22 cellular contexts compared by ENCODE assay signal in the genomic region with DNA sequence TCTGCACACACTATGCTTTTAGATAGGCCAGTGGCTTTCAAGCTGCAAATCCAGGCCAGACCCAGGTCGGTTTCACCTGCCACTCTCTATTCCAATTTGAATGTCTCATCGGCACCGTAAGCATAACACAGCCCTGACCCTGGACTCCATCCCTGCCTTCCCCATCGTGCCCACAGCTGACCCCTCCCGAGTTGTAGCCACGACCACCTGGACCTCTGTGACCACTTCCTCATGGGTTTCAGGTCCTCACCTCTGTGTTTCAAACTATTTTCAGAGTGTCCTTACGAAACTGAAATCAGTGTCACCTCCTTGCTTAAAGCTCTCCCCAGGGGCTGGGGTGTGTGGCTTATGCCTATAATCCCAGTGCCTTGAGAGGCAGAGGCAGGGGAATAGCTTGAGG. TPM values are rescaled to one million over a fixed set of nuclear protein-coding genes. Genes with fewer than 3 reads are reported as not detected.
DNase-seq lines count a peak whose midpoint lies in the region; ATAC-seq, FAIRE-seq and TF ChIP-seq lines count a peak whose summit lies in the region.
"Had no signal": no experiment of that assay in that cellular context is flagged by ENCODE, and none has a peak within 500 bp of the region (broad histone marks: within the 10 kb centered on the region; RNA-seq: fewer than 3 reads in every experiment).

No MANE protein-coding gene starts in this region.

- ATAC-seq in GM19438 (IDR thresholded peaks at IDR 0.05; ENCODE audit: low read depth, unreplicated experiment), result peak; percentile 63
- ATAC-seq in body of pancreas, result no peak
- ATAC-seq: left lobe of liver had no signal

- H3K27me3 ChIP-seq in OCI-LY3 (ENCODE audit: low read depth, low read length), result no peaks in the 10 kb centered on the region
- no peaks in the 10 kb centered on the region for H3K27me3 ChIP-seq in neutrophil
- no peaks in the 10 kb centered on the region for H3K27me3 ChIP-seq in body of pancreas

- H3K9ac ChIP-seq in OCI-LY3 (ENCODE audit: low read length), result no peak overlapping the region

- H3K79me2 ChIP-seq in OCI-LY3 (ENCODE audit: low read length), result peaks cover 19% of the 10 kb centered on the region

- H3K27ac ChIP-seq in OCI-LY3 (ENCODE audit: low read length) (peak overlapping the region; percentile 8), neutrophil (peak overlapping the region; percentile 51), body of pancreas (no peak overlapping the region)

- DNase-seq in GM12892 (ENCODE audit: insufficient read length) (no peak), HCEC 1CT (no peak), body of pancreas (no peak)
- no peak for DNase-seq in stimulated activated CD4-positive, alpha-beta T cell treated with anti-CD3 and anti-CD28 coated beads, Interleukin-12 subunit alpha, Interleukin-12 subunit beta, amount 100 ng/mL, for 4 hours
- DNase-seq: activated naive CD8-positive, alpha-beta T cell treated with anti-CD3 and anti-CD28 coated beads, Interleukin-2, amount 10 ng/mL, durations not matched to agents 7 days and 5 days; C1 segment of cervical spinal cord; effector CD8-positive, alpha-beta T cell; HFFc6; hypothalamus; NCI-H2081; NCI-H526 treated with DMSO at 0.1 percent for 48 hours; T-helper 1 cell had no signal

- H3K9me3 ChIP-seq in OCI-LY3 (ENCODE audit: insufficient read depth, low read length) (no peaks in the 10 kb centered on the region), neutrophil (no peaks in the 10 kb centered on the region), body of pancreas (no peaks in the 10 kb centered on the region)

- intact Hi-C loops in body of pancreas (cut with DNase I), result no loop called here

- WGBS in body of pancreas, 2 donors, result 77 to 95% methylated on average over 7 of the region's 7 CpGs

- H3K4me3 ChIP-seq in OCI-LY3 (ENCODE audit: low read length) (no peak overlapping the region), neutrophil (ENCODE audit: low read depth in 1 of 2, low read length in 1 of 2) (no peak overlapping the region), body of pancreas (no peak overlapping the region)

- H3K36me3 ChIP-seq in OCI-LY3 (replicated peaks; ENCODE audit: low read depth, low read length) (peaks cover 49% of the 10 kb centered on the region), neutrophil (peaks cover 52% of the 10 kb centered on the region), body of pancreas (replicated peaks in 1 of 2; ENCODE audit: insufficient read depth in 1 of 2, low read depth in 2 of 2) (peaks cover 0 to 16% of the 10 kb centered on the region in 2 donors)

- H3K4me1 ChIP-seq in OCI-LY3 (ENCODE audit: low read length) (peaks cover 13% of the 10 kb centered on the region), neutrophil (ENCODE audit: control insufficient read depth in 1 of 2, insufficient read depth in 1 of 2, low read depth in 1 of 2, low read length in 1 of 2) (peaks cover 3 to 8% of the 10 kb centered on the region in 2 experiments), body of pancreas (peaks cover 12% of the 10 kb centered on the region)

- TF ChIP-seq POLR2A in GM12892 (IDR thresholded peaks at IDR 0.05; ENCODE audit: low read depth, low read length) (peak; percentile 58), body of pancreas (IDR thresholded peaks at IDR 0.05) (no peak)

- no peak overlapping the region for H3K4me2 ChIP-seq in OCI-LY3 (ENCODE audit: low read length)

- H4K20me1 ChIP-seq in OCI-LY3 (ENCODE audit: insufficient read depth, low read length), result no peaks in the 10 kb centered on the region

- no peak overlapping the region for H2AFZ ChIP-seq in OCI-LY3 (ENCODE audit: low read depth, low read length)

- peak; percentile 9 for FAIRE-seq in GM12892 (lab: Jason Lieb, UNC)

- TF ChIP-seq CTCF in OCI-LY3 (IDR thresholded peaks at IDR 0.05; ENCODE audit: low read depth, low read length), result no peak
- no peak for TF ChIP-seq CTCF in neutrophil (IDR thresholded peaks at IDR 0.05)
- TF ChIP-seq CTCF in body of pancreas (IDR thresholded peaks at IDR 0.05), result no peak

RNA-seq across cellular contexts. Expression of a gene that starts 9.0 kb away (rescaled TPM):
- 89.1 TPM for polyA plus RNA-seq in GM12892 (2012; ENCODE audit: missing spikeins)
- 1 to 10 TPM; 3.6 to 9.6 TPM for total RNA-seq in body of pancreas
- total RNA-seq: Daoy, HFFc6, pulmonary artery endothelial cell had no signal

RNA-seq across cellular contexts. Expression of a gene that starts 22.8 kb away (rescaled TPM):
- 158 TPM for polyA plus RNA-seq in GM12892 (2012; ENCODE audit: missing spikeins)
- 10 to 100 TPM; 15.5 to 32.2 TPM for total RNA-seq in body of pancreas

RNA-seq across cellular contexts. Expression of a gene that starts 38.8 kb away (rescaled TPM):
- not detected for polyA plus RNA-seq in GM12892 (2012; ENCODE audit: missing spikeins)
- not detected for total RNA-seq in body of pancreas
- total RNA-seq: activated naive CD8-positive, alpha-beta T cell treated with anti-CD3 and anti-CD28 coated beads, Interleukin-2, amount 10 ng/mL, durations not matched to agents 7 days and 5 days; cardiac septum; Daoy; HFFc6; HT-29; left lobe of liver; M059J; pulmonary artery endothelial cell; subcutaneous adipose tissue had no signal

RNA-seq across cellular contexts. Expression of a gene that starts 50.7 kb away (rescaled TPM):
- polyA plus RNA-seq in GM12892 (2012; ENCODE audit: missing spikeins), result 40.8 TPM
- 10 to 100 TPM; 29.6 to 44.5 TPM for total RNA-seq in body of pancreas

RNA-seq across cellular contexts. Expression of a gene that starts 58.2 kb away (rescaled TPM):
- 494 TPM for polyA plus RNA-seq in GM12892 (2012; ENCODE audit: missing spikeins)
- 100 to 1,000 TPM; 162 to 171 TPM for total RNA-seq in body of pancreas

Comparison
In these comparisons a context has a peak if more than half of its experiments do, and no peak if none do; other contexts are left out.
1. H3K27ac ChIP-seq: peak in OCI-LY3 (single experiment) and neutrophil (single experiment); none in body of pancreas (0 of 4).